ENCODE assay signal across 10 cellular contexts in genomic region chr17:60604686-60605334, GRCh38. TPM values are rescaled to one million over a fixed set of nuclear protein-coding genes. Genes with fewer than 3 reads are reported as not detected.
DNase-seq lines count a peak whose midpoint lies in the region; ATAC-seq and TF ChIP-seq lines count a peak whose summit lies in the region.
"Had no signal": no experiment of that assay in that cellular context is flagged by ENCODE, and none has a peak within 500 bp of the region (broad histone marks: within the 10 kb centered on the region; RNA-seq: fewer than 3 reads in every experiment).

No MANE protein-coding gene starts in this region.

- H3K36me3 Mint-ChIP-seq in effector memory CD8-positive, alpha-beta T cell (ENCODE audit: insufficient read depth) = peaks cover 14% of the 10 kb centered on the region

- H3K4me2 ChIP-seq in OCI-LY7 (ENCODE audit: low read length) (peak overlapping the region; percentile 36; the same call in 1 of the 2 replicates), neuronal stem cell (ENCODE audit: insufficient read depth, low read length, poor library complexity, severe bottlenecking) (no peak overlapping the region)

- no peak overlapping the region for H2BK15ac ChIP-seq in neuronal stem cell (ENCODE audit: low read length)

- H3K36me3 ChIP-seq in OCI-LY7 (ENCODE audit: insufficient read depth, low read length) = no peaks in the 10 kb centered on the region; the same call in 1 of the 2 replicates
- H3K36me3 ChIP-seq in neuronal stem cell (replicated peaks in 1 of 2; ENCODE audit: control insufficient read depth in 2 of 2, insufficient read depth in 2 of 2, low read length in 2 of 2) = peaks cover 0 to 21% of the 10 kb centered on the region in 2 donors

- no peak for TF ChIP-seq CTCF in OCI-LY7 (conservative IDR thresholded peaks at IDR 0.05; ENCODE audit: low read length)

- H3K9me3 ChIP-seq in OCI-LY7 (ENCODE audit: low read length) (peaks cover 6% of the 10 kb centered on the region; the same call in 1 of the 2 replicates), neuronal stem cell (replicated peaks in 1 of 2; ENCODE audit: control insufficient read depth in 2 of 2, insufficient read depth in 1 of 2, low read depth in 1 of 2, low read length in 2 of 2) (peaks cover 0 to 5% of the 10 kb centered on the region in 2 donors)

- no peak for ATAC-seq in effector memory CD8-positive, alpha-beta T cell (replicated peaks)
- no peak for ATAC-seq in GM19463 (IDR thresholded peaks at IDR 0.05; ENCODE audit: unreplicated experiment)

- no peak overlapping the region for H3K14ac ChIP-seq in neuronal stem cell (ENCODE audit: low read length)

- H3K4me1 Mint-ChIP-seq in effector memory CD8-positive, alpha-beta T cell (ENCODE audit: low read depth in 2 of 2) = peaks cover 32 to 45% of the 10 kb centered on the region in 2 donors

- no TSS peak for BruUV-seq in OCI-LY7 (replicated peaks; lab: Mats Ljungman, UMichigan)

- no peaks in the 10 kb centered on the region for H3K9me2 ChIP-seq in OCI-LY7 (ENCODE audit: insufficient read depth, low read length)

- H3K27me3 Mint-ChIP-seq in effector memory CD8-positive, alpha-beta T cell = no peaks in the 10 kb centered on the region

- H3K79me2 ChIP-seq in OCI-LY7 (ENCODE audit: insufficient read depth, low read depth, low read length) = peaks cover 93% of the 10 kb centered on the region

- peaks cover 33% of the 10 kb centered on the region for H4K20me1 ChIP-seq in OCI-LY7 (ENCODE audit: insufficient read depth, low read length)

- H3K4me1 ChIP-seq in OCI-LY7 (ENCODE audit: insufficient read depth, low read length, poor library complexity, severe bottlenecking) (peaks cover 11% of the 10 kb centered on the region), neuronal stem cell (ENCODE audit: control insufficient read depth in 2 of 2, insufficient read depth in 1 of 2, low read depth in 1 of 2, low read length in 2 of 2) (peaks cover 2 to 3% of the 10 kb centered on the region in 2 donors)
- H3K4me1 ChIP-seq: parathyroid adenoma had no signal

- in situ Hi-C loops in G401 (cut with HindIII; ENCODE audit: low sequenced_read_pairs) = no loop called here

- no peak overlapping the region for H4K8ac ChIP-seq in neuronal stem cell (ENCODE audit: low read depth, low read length)

- H2BK12ac ChIP-seq in neuronal stem cell (ENCODE audit: low read length) = no peak overlapping the region

- H3K9me3 Mint-ChIP-seq in effector memory CD8-positive, alpha-beta T cell = no peaks in the 10 kb centered on the region

- no peaks in the 10 kb centered on the region for H3K27me3 ChIP-seq in neuronal stem cell (ENCODE audit: control insufficient read depth in 3 of 3, insufficient read depth in 3 of 3, low read depth in 1 of 3, low read length in 3 of 3)

- no peak overlapping the region for H3K27ac Mint-ChIP-seq in effector memory CD8-positive, alpha-beta T cell

- no peak overlapping the region for H3K18ac ChIP-seq in neuronal stem cell (ENCODE audit: low read length)

- CTCF ChIA-PET in OCI-LY7 (lab: Charles Lee; ENCODE audit: unreplicated experiment) = no interaction called here

- intact Hi-C loops in OCI-LY7 (cut with micrococcal nuclease; ENCODE audit: unreplicated experiment) = loop anchor here (5.0 kb wide), 1 partner anchor 32 kb away; no protein-coding TSS in a partner anchor

- no CpG with 5 or more reads among the region's 5 CpGs for WGBS in neuronal stem cell (ENCODE audit: extremely low coverage in 2 of 2, insufficient read length in 2 of 2, insufficient replicate concordance in 1 of 2), 2 donors

- H3K9ac ChIP-seq in neuronal stem cell (ENCODE audit: low read depth, low read length, poor library complexity) = no peak overlapping the region
- H3K9ac ChIP-seq: parathyroid adenoma had no signal

- H2AK5ac ChIP-seq in neuronal stem cell (ENCODE audit: low read depth, low read length) = no peak overlapping the region

- H3K79me1 ChIP-seq in neuronal stem cell (ENCODE audit: low read depth, low read length) = peaks cover 8% of the 10 kb centered on the region

- no peak overlapping the region for H3K27ac ChIP-seq in OCI-LY7 (ENCODE audit: low read depth, low read length, poor library complexity, severe bottlenecking)
- H3K27ac ChIP-seq in epithelial cell of prostate = peak overlapping the region; percentile 46
- no peak overlapping the region for H3K27ac ChIP-seq in neuronal stem cell (replicated peaks; ENCODE audit: low read length)
- H3K27ac ChIP-seq: HL-60, parathyroid adenoma had no signal

- H3K4me3 ChIP-seq in OCI-LY7 (ENCODE audit: low read depth, low read length, poor library complexity, severe bottlenecking) = no peak overlapping the region
- no peak overlapping the region for H3K4me3 ChIP-seq in neuronal stem cell (ENCODE audit: low read length in 2 of 2)

- H4K91ac ChIP-seq in neuronal stem cell (ENCODE audit: low read depth, low read length, poor library complexity) = no peak overlapping the region

- H2AFZ ChIP-seq in OCI-LY7 (ENCODE audit: low read length) (no peak overlapping the region), neuronal stem cell (ENCODE audit: low read length) (no peak overlapping the region)
- H2AFZ ChIP-seq: parathyroid adenoma had no signal

- H3K4ac ChIP-seq in neuronal stem cell (ENCODE audit: low read length) = no peak overlapping the region

- H3K4me3 Mint-ChIP-seq in effector memory CD8-positive, alpha-beta T cell = no peak overlapping the region

- no peak overlapping the region for H3K23ac ChIP-seq in neuronal stem cell (ENCODE audit: low read depth, low read length, poor library complexity)

- POLR2A ChIA-PET in OCI-LY7 (lab: Charles Lee) = no interaction called here

- no peak overlapping the region for H2BK120ac ChIP-seq in neuronal stem cell (ENCODE audit: low read depth, low read length)

- no peak overlapping the region for H2BK5ac ChIP-seq in neuronal stem cell (ENCODE audit: low read length)

- DNase-seq in G401 (ENCODE audit: low spot score) (peak; percentile 90), OCI-LY7 (ENCODE audit: low spot score) (no peak), epithelial cell of prostate (ENCODE audit: low read depth, low spot score) (no peak), pulmonary artery endothelial cell (ENCODE audit: low read depth, low spot score) (peak; percentile 19), neuronal stem cell (ENCODE audit: low spot score) (no peak), KG1 (lab: John Stamatoyannopoulos, UW) (no peak)
- DNase-seq in effector memory CD8-positive, alpha-beta T cell = no peak

RNA-seq across cellular contexts. Expression of gene PPM1D, which starts 4.8 kb away (rescaled TPM):
- total RNA-seq in G401 (2014; rRNA removed; shearing (Covaris generic)) = 17.2 and 31.4 TPM in 2 replicates
- total RNA-seq in OCI-LY7 (2014; rRNA removed; shearing (Covaris generic)) = 9.1 and 14.2 TPM in 2 replicates
- total RNA-seq in OCI-LY7 (2022) (16.4 and 16.5 TPM in 2 replicates), pulmonary artery endothelial cell (11.1 and 20.3 TPM in 2 replicates)
- 13.7 TPM for polyA plus RNA-seq in neuronal stem cell (2013, experiment 1 of 2)
- 13.8 TPM for polyA plus RNA-seq in neuronal stem cell (2013, experiment 2 of 2)

Comparison
In these comparisons a context has a peak if more than half of its experiments do, and no peak if none do; other contexts are left out.
1. DNase-seq: peak in G401 (single experiment) and pulmonary artery endothelial cell (single experiment); none in OCI-LY7 (single experiment), epithelial cell of prostate (single experiment), effector memory CD8-positive, alpha-beta T cell (0 of 3), neuronal stem cell (single experiment) and KG1 (single experiment).